8 cellular contexts compared by ENCODE assay signal in genomic region chr2:38535745-38536506, GRCh38.
A peak's percentile ranks its signal among the peaks of the same experiment; 100 is the strongest.
DNase-seq lines count a peak whose midpoint lies in the region; ATAC-seq and TF ChIP-seq lines count a peak whose summit lies in the region.

No MANE protein-coding gene starts in this region.

- peak; percentile 55 for ATAC-seq in HG02678 (IDR thresholded peaks at IDR 0.05; ENCODE audit: unreplicated experiment)
- peak; percentile 99 for ATAC-seq in left lobe of liver
- no peak for ATAC-seq in GM21526 (IDR thresholded peaks at IDR 0.05; ENCODE audit: low FRiP score, unreplicated experiment)

- peak; percentile 95 for TF ChIP-seq CTCF in GM12865 (IDR thresholded peaks at IDR 0.05; ENCODE audit: insufficient read depth, low read depth, low read length, missing control alignments)

- DNase-seq in GM12865 (ENCODE audit: low read depth), result peak; percentile 80
- peak; percentile 32 for DNase-seq in NCI-H2107 (lab: John Stamatoyannopoulos, UW)
- peak; percentile 68 for DNase-seq in activated CD4-positive, alpha-beta T cell treated with anti-CD3 and anti-CD28 coated beads for 1 hour
- DNase-seq in cerebellum (ENCODE audit: low spot score), result peak; percentile 70
- DNase-seq in left lobe of liver (ENCODE audit: low spot score), result peak; percentile 85
- DNase-seq in stimulated activated CD4-positive, alpha-beta T cell treated with anti-CD3 and anti-CD28 coated beads, Interleukin-1b, Interleukin-23, amount 100 ng/mL, for 48 hours, result peak; percentile 80

- peak overlapping the region; percentile 37 for H3K4me3 ChIP-seq in GM12865 (ENCODE audit: low read depth, low read length)

Comparison
In these comparisons a context has a peak if more than half of its experiments do, and no peak if none do; other contexts are left out.
1. DNase-seq: peak in every context shown above with its lines; median percentile 85 in left lobe of liver; 80 in GM12865; 80 in stimulated activated CD4-positive, alpha-beta T cell treated with anti-CD3 and anti-CD28 coated beads, Interleukin-1b, Interleukin-23, amount 100 ng/mL, for 48 hours; 70 in cerebellum; 68 in activated CD4-positive, alpha-beta T cell treated with anti-CD3 and anti-CD28 coated beads for 1 hour; 32 in NCI-H2107.